ENCODE assay signal across 27 cellular contexts in genomic region chr2:170605862-170606261, GRCh38.
"Had no signal": no experiment of that assay in that cellular context is flagged by ENCODE, and none has a peak within 500 bp of the region (broad histone marks: within the 10 kb centered on the region; RNA-seq: fewer than 3 reads in every experiment).

No MANE protein-coding gene starts in this region.

- DNase-seq: naive thymus-derived CD8-positive, alpha-beta T cell; nephron progenitor cell; occipital lobe; ovary; posterior cingulate gyrus; psoas muscle; right cardiac atrium; right lobe of liver; sigmoid colon; small intestine; stimulated activated CD4-positive, alpha-beta T cell treated with anti-CD3 and anti-CD28 coated beads, Interleukin-15, amount 100 ng/mL, for 24 hours; stimulated activated CD4-positive, alpha-beta T cell treated with anti-CD3 and anti-CD28 coated beads, Interleukin-2, amount 100 ng/mL, for 24 hours; stimulated activated CD4-positive, alpha-beta T cell treated with anti-CD3 and anti-CD28 coated beads, Interleukin-2, amount 100 ng/mL, for 48 hours; stimulated activated CD4-positive, alpha-beta T cell treated with anti-CD3 and anti-CD28 coated beads, Interleukin-4, amount 100 ng/mL, for 24 hours; stimulated activated naive CD4-positive, alpha-beta T cell; stimulated activated naive CD8-positive, alpha-beta T cell treated with anti-CD3 and anti-CD28 coated beads, Interleukin-15, amount 100 ng/mL, for 72 hours; stimulated activated naive CD8-positive, alpha-beta T cell treated with anti-CD3 and anti-CD28 coated beads, Interleukin-15, Interleukin-2, amounts not matched to agents 100 U/mL and 50 U/mL, for 24 hours; substantia nigra; testis; tibial artery; transverse colon had no signal

- H2AFZ ChIP-seq: parathyroid adenoma had no signal

- H3K36me3 ChIP-seq: ovary, right lobe of liver, sigmoid colon, suprapubic skin, tibial artery, vagina had no signal

- H3K27me3 ChIP-seq: ovary, right lobe of liver, sigmoid colon, suprapubic skin, testis, tibial artery, transverse colon, vagina had no signal

- H3K9me3 ChIP-seq: ovary, psoas muscle, right lobe of liver, sigmoid colon, suprapubic skin, testis, tibial artery, transverse colon, vagina had no signal

- H3K9ac ChIP-seq: parathyroid adenoma had no signal

- H3K4me1 ChIP-seq: parathyroid adenoma, psoas muscle, right lobe of liver, sigmoid colon, suprapubic skin, testis, tibial artery, transverse colon, vagina had no signal

- H3K4me3 ChIP-seq: ovary, psoas muscle, right lobe of liver, sigmoid colon, suprapubic skin, testis, tibial artery, transverse colon, vagina had no signal

- FAIRE-seq: small intestine, urothelium cell line had no signal

- H3K27ac ChIP-seq: ovary, parathyroid adenoma, psoas muscle, right lobe of liver, sigmoid colon, suprapubic skin, testis, tibial artery, transverse colon, vagina had no signal

- ATAC-seq: naive thymus-derived CD8-positive, alpha-beta T cell; natural killer cell treated with Interleukin-12 subunit alpha and Interleukin-12 subunit beta and Interleukin-15 and Interleukin-18, amount 100 ng/mL, for 72 hours; psoas muscle; right cardiac atrium; right lobe of liver; stimulated activated effector memory CD8-positive, alpha-beta T cell treated with anti-CD3 and anti-CD28 coated beads, Interleukin-12 subunit alpha, Interleukin-12 subunit beta, amount 100 ng/mL, for 72 hours; stimulated activated naive CD8-positive, alpha-beta T cell treated with anti-CD3 and anti-CD28 coated beads, Interleukin-15, amount 100 ng/mL, for 72 hours; stimulated activated naive CD8-positive, alpha-beta T cell treated with anti-CD3 and anti-CD28 coated beads, Interleukin-15, Interleukin-2, amounts not matched to agents 100 U/mL and 50 U/mL, for 24 hours had no signal

- H3K79me2 ChIP-seq: parathyroid adenoma had no signal
